In the genomic region with DNA sequence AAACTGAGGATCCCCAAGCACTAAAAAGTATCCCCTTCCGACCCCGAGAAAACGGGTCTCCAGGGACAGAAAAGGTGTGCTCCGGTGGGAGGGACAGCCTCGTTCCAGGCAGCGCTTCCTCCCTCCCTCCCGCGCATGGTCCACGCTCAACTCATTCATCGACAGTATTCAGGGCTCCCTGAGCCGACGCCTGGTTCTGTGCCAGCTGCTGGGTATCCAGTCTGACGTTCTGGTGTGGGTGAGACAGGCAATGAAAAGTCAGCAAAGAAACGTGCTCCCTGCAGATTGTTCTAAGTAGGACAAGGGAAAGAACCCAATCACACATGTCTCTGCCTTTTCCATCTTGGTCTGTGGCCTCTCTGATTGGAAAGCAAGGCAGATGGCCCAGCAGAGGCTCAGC, we compare ENCODE assay signal across 20 cellular contexts. TPM values are rescaled to one million over a fixed set of nuclear protein-coding genes. Genes with fewer than 3 reads are reported as not detected.
DNase-seq lines count a peak whose midpoint lies in the region; ATAC-seq, FAIRE-seq and TF ChIP-seq lines count a peak whose summit lies in the region.
"Had no signal": no experiment of that assay in that cellular context is flagged by ENCODE, and none has a peak within 500 bp of the region (broad histone marks: within the 10 kb centered on the region; RNA-seq: fewer than 3 reads in every experiment).

No MANE protein-coding gene starts in this region.

- peaks cover 9% of the 10 kb centered on the region for H3K9me3 Mint-ChIP-seq in GM23338
- peaks cover 0 to 5% (median 1%) of the 10 kb centered on the region in 5 donors for H3K9me3 Mint-ChIP-seq in CD8-positive, alpha-beta memory T cell

- peaks cover 5% of the 10 kb centered on the region for H3K27me3 Mint-ChIP-seq in GM23338 (ENCODE audit: insufficient read depth, low read depth, poor library complexity)
- H3K27me3 Mint-ChIP-seq in CD8-positive, alpha-beta memory T cell, result peaks cover 7 to 37% of the 10 kb centered on the region in 2 donors

- no peaks in the 10 kb centered on the region for H3K9me3 ChIP-seq in iPS-15b (ENCODE audit: control insufficient read depth, insufficient read depth, low read length)
- H3K9me3 ChIP-seq in CD8-positive, alpha-beta memory T cell (ENCODE audit: low read length), result no peaks in the 10 kb centered on the region
- H3K9me3 ChIP-seq: BE2C, Caco-2 had no signal

- H3F3A ChIP-seq in GM23338 (replicated peaks; ENCODE audit: low read depth), result no peaks in the 10 kb centered on the region

- no peak overlapping the region for H3K27ac Mint-ChIP-seq in GM23338
- H3K27ac Mint-ChIP-seq in CD8-positive, alpha-beta memory T cell, result no peak overlapping the region
- H3K27ac Mint-ChIP-seq: CD4-positive, CD25-positive, alpha-beta regulatory T cell had no signal

- no peak overlapping the region for H3K4me3 Mint-ChIP-seq in GM23338
- H3K4me3 Mint-ChIP-seq in CD8-positive, alpha-beta memory T cell, result no peak overlapping the region
- H3K4me3 Mint-ChIP-seq: CD4-positive, CD25-positive, alpha-beta regulatory T cell had no signal

- H3K4me1 Mint-ChIP-seq in GM23338, result peaks cover 26% of the 10 kb centered on the region
- no peaks in the 10 kb centered on the region for H3K4me1 Mint-ChIP-seq in CD8-positive, alpha-beta memory T cell
- H3K4me1 Mint-ChIP-seq: CD4-positive, CD25-positive, alpha-beta regulatory T cell had no signal

- no peaks in the 10 kb centered on the region for H3K36me3 ChIP-seq in GM23338 (ENCODE audit: insufficient read depth)
- H3K36me3 ChIP-seq in iPS-15b (ENCODE audit: control insufficient read depth, insufficient read depth, low read length), result no peaks in the 10 kb centered on the region
- no peaks in the 10 kb centered on the region for H3K36me3 ChIP-seq in CD8-positive, alpha-beta memory T cell (ENCODE audit: insufficient read depth, low read length)
- H3K36me3 ChIP-seq: BE2C, HAP-1 had no signal

- CTCF ChIA-PET in CD8-positive, alpha-beta memory T cell (lab: Charles Lee), result no interaction called here

- H3K27ac ChIP-seq in GM23338 (ENCODE audit: low read depth), result no peak overlapping the region
- H3K27ac ChIP-seq in CD8-positive, alpha-beta memory T cell (ENCODE audit: low read depth, low read length), result no peak overlapping the region

- no peaks in the 10 kb centered on the region for H3K79me2 ChIP-seq in GM23338 (replicated peaks; ENCODE audit: insufficient read depth)

- peak; percentile 26; the same call in 2 of the 3 replicates for ATAC-seq in GM23338
- ATAC-seq: K562 had no signal

- H4K20me1 ChIP-seq in GM23338 (replicated peaks; ENCODE audit: insufficient read depth), result no peaks in the 10 kb centered on the region

- H3K4me2 ChIP-seq in GM23338, result no peak overlapping the region

- no peak for DNase-seq in GM23338 (ENCODE audit: low spot score)
- DNase-seq in HTR-8/SVneo (ENCODE audit: insufficient read length, low spot score), result no peak
- no peak for DNase-seq in urothelium cell line (ENCODE audit: low spot score)
- DNase-seq in islet precursor cell, result no peak
- DNase-seq in CD8-positive, alpha-beta memory T cell, result no peak
- DNase-seq: ACHN; BE2C; C1 segment of cervical spinal cord; Caco-2; CD4-positive, CD25-positive, alpha-beta regulatory T cell; DMS153; DMS79 treated with DMSO at 0.1 percent for 48 hours; GF-D8; IMR-90 had no signal

- H3K9ac ChIP-seq in iPS-15b (ENCODE audit: low read depth, low read length), result no peak overlapping the region

- no peak for TF ChIP-seq CTCF in GM23338 (conservative IDR thresholded peaks at IDR 0.05; ENCODE audit: low read depth in 2 of 2)

- no peaks in the 10 kb centered on the region; the same call in 1 of the 2 replicates for H3K9me2 ChIP-seq in GM23338 (ENCODE audit: insufficient read depth)

- H3K4me1 ChIP-seq in GM23338 (ENCODE audit: insufficient read depth), result peaks cover 18% of the 10 kb centered on the region
- H3K4me1 ChIP-seq in iPS-15b (ENCODE audit: control insufficient read depth, insufficient read depth, low read length), result peaks cover 11% of the 10 kb centered on the region
- no peaks in the 10 kb centered on the region for H3K4me1 ChIP-seq in CD8-positive, alpha-beta memory T cell (ENCODE audit: insufficient read depth, low read length)
- H3K4me1 ChIP-seq: BE2C, HAP-1 had no signal

- FAIRE-seq in HTR-8/SVneo (lab: Jason Lieb, UNC) (peak; percentile 63), urothelium cell line (lab: Jason Lieb, UNC) (peak; percentile 58)
- FAIRE-seq: A204.1, D721Med, K562 had no signal

- POLR2A ChIA-PET in CD8-positive, alpha-beta memory T cell (lab: Charles Lee), result no interaction called here

- peak overlapping the region; percentile 92 for H2AFZ ChIP-seq in GM23338

- H3K36me3 Mint-ChIP-seq in GM23338 (ENCODE audit: low read depth), result peaks cover 4% of the 10 kb centered on the region; the same call in 2 of the 3 replicates
- no peaks in the 10 kb centered on the region for H3K36me3 Mint-ChIP-seq in CD8-positive, alpha-beta memory T cell
- H3K36me3 Mint-ChIP-seq: CD4-positive, CD25-positive, alpha-beta regulatory T cell had no signal

- H3K27me3 ChIP-seq in GM23338 (ENCODE audit: insufficient read depth) (no peaks in the 10 kb centered on the region), iPS-15b (ENCODE audit: control insufficient read depth, insufficient read depth, low read length) (peaks cover 11% of the 10 kb centered on the region)
- no peaks in the 10 kb centered on the region for H3K27me3 ChIP-seq in CD8-positive, alpha-beta memory T cell (ENCODE audit: insufficient read depth, low read length, poor library complexity, severe bottlenecking)

- H3K4me3 ChIP-seq in GM23338 (no peak overlapping the region), iPS-15b (ENCODE audit: low read depth, low read length) (peak overlapping the region; percentile 13)
- H3K4me3 ChIP-seq in CD8-positive, alpha-beta memory T cell (ENCODE audit: low read length), result no peak overlapping the region
- H3K4me3 ChIP-seq: HAP-1, K562 had no signal

TF ChIP-seq in GM23338, 12 proteins besides CTCF, POLR2A, EP300 and RAD21:
- no peak for TF ChIP-seq NANOG (IDR thresholded peaks at IDR 0.05; ENCODE audit: borderline replicate concordance)
- TF ChIP-seq EZH2phosphoT487 (IDR thresholded peaks at IDR 0.05; ENCODE audit: unreplicated experiment), result no peak
- TF ChIP-seq, protein P1, sequence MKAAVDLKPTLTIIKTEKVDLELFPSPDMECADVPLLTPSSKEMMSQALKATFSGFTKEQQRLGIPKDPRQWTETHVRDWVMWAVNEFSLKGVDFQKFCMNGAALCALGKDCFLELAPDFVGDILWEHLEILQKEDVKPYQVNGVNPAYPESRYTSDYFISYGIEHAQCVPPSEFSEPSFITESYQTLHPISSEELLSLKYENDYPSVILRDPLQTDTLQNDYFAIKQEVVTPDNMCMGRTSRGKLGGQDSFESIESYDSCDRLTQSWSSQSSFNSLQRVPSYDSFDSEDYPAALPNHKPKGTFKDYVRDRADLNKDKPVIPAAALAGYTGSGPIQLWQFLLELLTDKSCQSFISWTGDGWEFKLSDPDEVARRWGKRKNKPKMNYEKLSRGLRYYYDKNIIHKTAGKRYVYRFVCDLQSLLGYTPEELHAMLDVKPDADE (IDR thresholded peaks at IDR 0.05), result no peak
- no peak for TF ChIP-seq ZNF331 (CRISPR knock-in tag; IDR thresholded peaks at IDR 0.05; ENCODE audit: low read depth)
- TF ChIP-seq STAT1 (IDR thresholded peaks at IDR 0.05; ENCODE audit: unreplicated experiment), result no peak

RNA-seq across cellular contexts. Expression of gene SMOC1, which starts 19.6 kb away (rescaled TPM):
- 1.0 and 1.6 TPM in 2 replicates for total RNA-seq in GM23338 (2014; rRNA removed; shearing (Covaris generic))
- polyA plus RNA-seq in GM23338 (2016; fragmentation: Nextera tagmentation; extraction: Ambion mirVana), result 0.38 and 0.79 TPM in 2 replicates
- not detected for total RNA-seq in CD8-positive, alpha-beta memory T cell
- not detected for polyA plus RNA-seq in CD8-positive, alpha-beta memory T cell
- total RNA-seq: CD4-positive, CD25-positive, alpha-beta regulatory T cell; HT-29 had no signal
- polyA plus RNA-seq: CD4-positive, CD25-positive, alpha-beta regulatory T cell; K562 had no signal
